Comparison of ENCODE assay signal across 21 cellular contexts in the genomic region with DNA sequence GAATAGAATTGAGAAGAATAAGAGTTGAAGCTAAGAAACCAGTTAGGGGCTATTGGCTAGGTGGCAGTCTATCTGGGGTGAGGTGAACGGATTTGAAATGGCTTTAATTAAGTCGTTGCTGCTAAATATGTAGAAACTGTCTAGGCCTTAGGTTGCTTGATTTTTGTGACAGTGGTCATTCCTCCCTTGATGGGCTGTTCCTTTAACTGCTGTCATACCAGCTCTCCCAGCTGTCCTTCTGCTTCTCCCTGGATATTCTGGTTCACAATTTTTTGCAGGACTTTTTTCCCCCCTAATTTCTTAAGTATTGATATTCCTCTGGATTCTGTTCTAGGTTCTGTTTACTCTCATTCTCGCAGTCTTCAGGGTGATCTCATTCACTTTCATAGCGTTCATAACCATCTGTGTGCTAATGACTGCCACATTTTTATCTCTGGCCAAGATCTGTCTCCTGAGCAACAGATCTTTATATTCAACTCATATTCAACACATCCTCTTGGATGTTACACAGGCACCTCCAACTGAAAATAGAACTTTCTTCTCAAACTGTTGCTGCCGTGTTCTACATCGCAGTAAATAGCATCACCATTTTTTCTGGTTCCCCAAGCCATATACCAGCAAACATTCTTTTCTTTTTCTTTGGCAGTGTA.
DNase-seq lines count a peak whose midpoint lies in the region; ATAC-seq and TF ChIP-seq lines count a peak whose summit lies in the region.
"Had no signal": no experiment of that assay in that cellular context is flagged by ENCODE, and none has a peak within 500 bp of the region (broad histone marks: within the 10 kb centered on the region; RNA-seq: fewer than 3 reads in every experiment).

No MANE protein-coding gene starts in this region.

- H3K27ac ChIP-seq in transverse colon (peak overlapping the region in 3 of 4 donors; percentile 1 to 48 (median 10)), lower lobe of right lung (no peak overlapping the region)
- H3K27ac ChIP-seq: 22Rv1, BLaER1, right lobe of liver had no signal

- H3K27me3 ChIP-seq in transverse colon, result no peaks in the 10 kb centered on the region
- no peaks in the 10 kb centered on the region for H3K27me3 ChIP-seq in lower lobe of right lung (ENCODE audit: low read depth)
- H3K27me3 ChIP-seq: adrenal gland, BLaER1, right lobe of liver had no signal

- no peak for TF ChIP-seq POLR2A in transverse colon (IDR thresholded peaks at IDR 0.05)

- peak; percentile 35 for DNase-seq in NCI-H1092 treated with DMSO at 0.1 percent for 48 hours (lab: John Stamatoyannopoulos, UW)
- DNase-seq in NCI-H1092 (lab: John Stamatoyannopoulos, UW), result no peak
- peak; percentile 39 for DNase-seq in fibroblast of the conjunctiva (ENCODE audit: low read depth)
- DNase-seq in transverse colon, result no peak
- no peak for DNase-seq in lower lobe of right lung
- no peak for DNase-seq in LoVo (ENCODE audit: low spot score)
- DNase-seq: activated CD8-positive, alpha-beta memory T cell treated with anti-CD3 and anti-CD28 coated beads, Interleukin-2, amount 50 U/mL, for 48 hours; activated gamma-delta T cell; adrenal gland; GF-D8; H9; naive B cell; NCI-H187 treated with DMSO at 0.1 percent for 48 hours; NCI-H510A treated with DMSO at 0.1 percent for 48 hours; right lobe of liver; Right ventricle myocardium superior; stimulated activated CD4-positive, alpha-beta T cell treated with anti-CD3 and anti-CD28 coated beads, Interleukin-1b, Interleukin-23, amount 100 ng/mL, for 48 hours had no signal

- in situ Hi-C loops in transverse colon (cut with MboI; ENCODE audit: low pct_ligation_motif_present in 1 of 4, low pct_unique_long_range_greater_than_20kb in 1 of 4, low sequenced_read_pairs in 3 of 4), result no loop called here

- WGBS in transverse colon (ENCODE audit: low coverage in 1 of 2), 2 donors, result 66 to 70% methylated on average over 4 to 6 of the region's 6 CpGs

- TF ChIP-seq CTCF in transverse colon (IDR thresholded peaks at IDR 0.05) (no peak), lower lobe of right lung (IDR thresholded peaks at IDR 0.05) (no peak)

- ATAC-seq in SK-N-SH treated with all-trans-retinoic acid at 6 μM for 48 hours (peak; percentile 93), lower lobe of right lung (no peak), HG03565 (IDR thresholded peaks at IDR 0.05; ENCODE audit: unreplicated experiment) (no peak)

- TF ChIP-seq EP300 in transverse colon (IDR thresholded peaks at IDR 0.05; ENCODE audit: low read depth), result no peak

- H3K4me3 ChIP-seq in transverse colon, result no peak overlapping the region
- no peak overlapping the region for H3K4me3 ChIP-seq in lower lobe of right lung
- H3K4me3 ChIP-seq: adrenal gland, BLaER1, right lobe of liver had no signal

- intact Hi-C loops in transverse colon (cut with DNase I; ENCODE audit: low total_unique reads), result no loop called here
- intact Hi-C loops in lower lobe of right lung (cut with DNase I), result no loop called here

- H3K9me3 ChIP-seq in transverse colon, result no peaks in the 10 kb centered on the region
- H3K9me3 ChIP-seq in lower lobe of right lung, result no peaks in the 10 kb centered on the region
- H3K9me3 ChIP-seq: adrenal gland, BLaER1, right lobe of liver had no signal

- H3K36me3 ChIP-seq in transverse colon, result no peaks in the 10 kb centered on the region
- no peaks in the 10 kb centered on the region for H3K36me3 ChIP-seq in lower lobe of right lung
- H3K36me3 ChIP-seq: adrenal gland, BLaER1, right lobe of liver had no signal

- H3K4me1 ChIP-seq in transverse colon (peaks cover 17 to 73% (median 34%) of the 10 kb centered on the region in 4 donors), lower lobe of right lung (peaks cover 19% of the 10 kb centered on the region)

TF ChIP-seq in SK-N-SH treated with all-trans-retinoic acid at 6 μM for 48 hours, 23 proteins besides CTCF, POLR2A, EP300 and RAD21:
- peak; percentile 41; the same call in 1 of the 2 replicates for TF ChIP-seq TCF4 (CRISPR knock-in tag; IDR thresholded peaks at IDR 0.05; ENCODE audit: borderline replicate concordance)
- TF ChIP-seq ZNF8 (CRISPR knock-in tag; IDR thresholded peaks at IDR 0.05), result no peak
- no peak for TF ChIP-seq ESRRG (CRISPR knock-in tag; IDR thresholded peaks at IDR 0.05)
- peak; percentile 57; the same call in 1 of the 2 replicates for TF ChIP-seq RARB (CRISPR knock-in tag; IDR thresholded peaks at IDR 0.05)
- TF ChIP-seq BACH2 (CRISPR knock-in tag; IDR thresholded peaks at IDR 0.05; ENCODE audit: borderline replicate concordance), result no peak
- TF ChIP-seq, protein P1, sequence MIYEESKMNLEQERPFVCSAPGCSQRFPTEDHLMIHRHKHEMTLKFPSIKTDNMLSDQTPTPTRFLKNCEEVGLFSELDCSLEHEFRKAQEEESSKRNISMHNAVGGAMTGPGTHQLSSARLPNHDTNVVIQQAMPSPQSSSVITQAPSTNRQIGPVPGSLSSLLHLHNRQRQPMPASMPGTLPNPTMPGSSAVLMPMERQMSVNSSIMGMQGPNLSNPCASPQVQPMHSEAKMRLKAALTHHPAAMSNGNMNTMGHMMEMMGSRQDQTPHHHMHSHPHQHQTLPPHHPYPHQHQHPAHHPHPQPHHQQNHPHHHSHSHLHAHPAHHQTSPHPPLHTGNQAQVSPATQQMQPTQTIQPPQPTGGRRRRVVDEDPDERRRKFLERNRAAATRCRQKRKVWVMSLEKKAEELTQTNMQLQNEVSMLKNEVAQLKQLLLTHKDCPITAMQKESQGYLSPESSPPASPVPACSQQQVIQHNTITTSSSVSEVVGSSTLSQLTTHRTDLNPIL (CRISPR knock-in tag; IDR thresholded peaks at IDR 0.05; ENCODE audit: low read depth), result no peak
- TF ChIP-seq ZNF565 (CRISPR knock-in tag; conservative IDR thresholded peaks at IDR 0.05; ENCODE audit: low read depth), result no peak
- no peak for TF ChIP-seq GLIS3 (CRISPR knock-in tag; IDR thresholded peaks at IDR 0.05)
- TF ChIP-seq, protein P2, sequence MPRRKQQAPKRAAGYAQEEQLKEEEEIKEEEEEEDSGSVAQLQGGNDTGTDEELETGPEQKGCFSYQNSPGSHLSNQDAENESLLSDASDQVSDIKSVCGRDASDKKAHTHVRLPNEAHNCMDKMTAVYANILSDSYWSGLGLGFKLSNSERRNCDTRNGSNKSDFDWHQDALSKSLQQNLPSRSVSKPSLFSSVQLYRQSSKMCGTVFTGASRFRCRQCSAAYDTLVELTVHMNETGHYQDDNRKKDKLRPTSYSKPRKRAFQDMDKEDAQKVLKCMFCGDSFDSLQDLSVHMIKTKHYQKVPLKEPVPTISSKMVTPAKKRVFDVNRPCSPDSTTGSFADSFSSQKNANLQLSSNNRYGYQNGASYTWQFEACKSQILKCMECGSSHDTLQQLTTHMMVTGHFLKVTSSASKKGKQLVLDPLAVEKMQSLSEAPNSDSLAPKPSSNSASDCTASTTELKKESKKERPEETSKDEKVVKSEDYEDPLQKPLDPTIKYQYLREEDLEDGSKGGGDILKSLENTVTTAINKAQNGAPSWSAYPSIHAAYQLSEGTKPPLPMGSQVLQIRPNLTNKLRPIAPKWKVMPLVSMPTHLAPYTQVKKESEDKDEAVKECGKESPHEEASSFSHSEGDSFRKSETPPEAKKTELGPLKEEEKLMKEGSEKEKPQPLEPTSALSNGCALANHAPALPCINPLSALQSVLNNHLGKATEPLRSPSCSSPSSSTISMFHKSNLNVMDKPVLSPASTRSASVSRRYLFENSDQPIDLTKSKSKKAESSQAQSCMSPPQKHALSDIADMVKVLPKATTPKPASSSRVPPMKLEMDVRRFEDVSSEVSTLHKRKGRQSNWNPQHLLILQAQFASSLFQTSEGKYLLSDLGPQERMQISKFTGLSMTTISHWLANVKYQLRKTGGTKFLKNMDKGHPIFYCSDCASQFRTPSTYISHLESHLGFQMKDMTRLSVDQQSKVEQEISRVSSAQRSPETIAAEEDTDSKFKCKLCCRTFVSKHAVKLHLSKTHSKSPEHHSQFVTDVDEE (CRISPR knock-in tag; IDR thresholded peaks at IDR 0.05), result no peak
- TF ChIP-seq ZFP3 (CRISPR knock-in tag; IDR thresholded peaks at IDR 0.05), result no peak
- TF ChIP-seq, protein P3, sequence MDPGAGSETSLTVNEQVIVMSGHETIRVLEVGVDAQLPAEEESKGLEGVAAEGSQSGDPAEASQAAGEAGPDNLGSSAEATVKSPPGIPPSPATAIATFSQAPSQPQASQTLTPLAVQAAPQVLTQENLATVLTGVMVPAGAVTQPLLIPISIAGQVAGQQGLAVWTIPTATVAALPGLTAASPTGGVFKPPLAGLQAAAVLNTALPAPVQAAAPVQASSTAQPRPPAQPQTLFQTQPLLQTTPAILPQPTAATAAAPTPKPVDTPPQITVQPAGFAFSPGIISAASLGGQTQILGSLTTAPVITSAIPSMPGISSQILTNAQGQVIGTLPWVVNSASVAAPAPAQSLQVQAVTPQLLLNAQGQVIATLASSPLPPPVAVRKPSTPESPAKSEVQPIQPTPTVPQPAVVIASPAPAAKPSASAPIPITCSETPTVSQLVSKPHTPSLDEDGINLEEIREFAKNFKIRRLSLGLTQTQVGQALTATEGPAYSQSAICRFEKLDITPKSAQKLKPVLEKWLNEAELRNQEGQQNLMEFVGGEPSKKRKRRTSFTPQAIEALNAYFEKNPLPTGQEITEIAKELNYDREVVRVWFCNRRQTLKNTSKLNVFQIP (CRISPR knock-in tag; IDR thresholded peaks at IDR 0.05; ENCODE audit: borderline replicate concordance, low read depth), result no peak
- TF ChIP-seq TOX (CRISPR knock-in tag; IDR thresholded peaks at IDR 0.05; ENCODE audit: borderline replicate concordance), result no peak
- TF ChIP-seq, protein P4, sequence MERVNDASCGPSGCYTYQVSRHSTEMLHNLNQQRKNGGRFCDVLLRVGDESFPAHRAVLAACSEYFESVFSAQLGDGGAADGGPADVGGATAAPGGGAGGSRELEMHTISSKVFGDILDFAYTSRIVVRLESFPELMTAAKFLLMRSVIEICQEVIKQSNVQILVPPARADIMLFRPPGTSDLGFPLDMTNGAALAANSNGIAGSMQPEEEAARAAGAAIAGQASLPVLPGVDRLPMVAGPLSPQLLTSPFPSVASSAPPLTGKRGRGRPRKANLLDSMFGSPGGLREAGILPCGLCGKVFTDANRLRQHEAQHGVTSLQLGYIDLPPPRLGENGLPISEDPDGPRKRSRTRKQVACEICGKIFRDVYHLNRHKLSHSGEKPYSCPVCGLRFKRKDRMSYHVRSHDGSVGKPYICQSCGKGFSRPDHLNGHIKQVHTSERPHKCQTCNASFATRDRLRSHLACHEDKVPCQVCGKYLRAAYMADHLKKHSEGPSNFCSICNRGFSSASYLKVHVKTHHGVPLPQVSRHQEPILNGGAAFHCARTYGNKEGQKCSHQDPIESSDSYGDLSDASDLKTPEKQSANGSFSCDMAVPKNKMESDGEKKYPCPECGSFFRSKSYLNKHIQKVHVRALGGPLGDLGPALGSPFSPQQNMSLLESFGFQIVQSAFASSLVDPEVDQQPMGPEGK (CRISPR knock-in tag; IDR thresholded peaks at IDR 0.05; ENCODE audit: borderline replicate concordance), result no peak
- no peak for TF ChIP-seq ARNTL (CRISPR knock-in tag; IDR thresholded peaks at IDR 0.05; ENCODE audit: borderline replicate concordance, low read depth)
- TF ChIP-seq ZC3H10 (CRISPR knock-in tag; IDR thresholded peaks at IDR 0.05), result no peak

Comparison
In these comparisons a context has a peak if more than half of its experiments do, and no peak if none do; other contexts are left out.
1. DNase-seq: peak in NCI-H1092 treated with DMSO at 0.1 percent for 48 hours (single experiment) and fibroblast of the conjunctiva (single experiment); none in NCI-H1092 (single experiment), transverse colon (single experiment), lower lobe of right lung (single experiment) and LoVo (single experiment).